In the genomic region with DNA sequence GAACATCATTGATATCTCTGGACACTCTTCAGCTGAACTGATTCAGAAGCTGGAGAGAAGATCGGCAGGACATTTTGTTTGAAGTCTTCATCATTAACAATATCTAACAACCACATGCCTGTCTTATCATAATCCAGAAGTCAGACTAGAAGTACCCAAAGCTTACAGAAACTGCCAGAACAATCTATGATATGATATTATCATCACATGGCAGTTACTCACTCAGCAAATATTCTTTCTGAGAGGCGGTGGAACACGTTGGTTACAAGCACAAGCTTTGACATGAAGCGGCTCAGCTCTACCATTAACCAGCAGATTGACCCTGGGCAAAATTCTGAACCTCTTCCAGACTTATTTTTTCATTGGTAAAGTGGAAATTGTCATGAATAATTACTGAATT, we compare ENCODE assay signal across 18 cellular contexts.
"Had no signal": no experiment of that assay in that cellular context is flagged by ENCODE, and none has a peak within 500 bp of the region (broad histone marks: within the 10 kb centered on the region; RNA-seq: fewer than 3 reads in every experiment).

No MANE protein-coding gene starts in this region.

- H3K27me3 ChIP-seq: cardiac muscle cell, colonic mucosa, tibial artery, vagina had no signal

- H3K4me3 Mint-ChIP-seq: activated CD4-positive, alpha-beta memory T cell treated with anti-CD3 and anti-CD28 coated beads for 36 hours; activated naive CD8-positive, alpha-beta T cell; naive thymus-derived CD4-positive, alpha-beta T cell; stimulated activated effector memory CD8-positive, alpha-beta T cell treated with anti-CD3 and anti-CD28 coated beads, Interleukin-12 subunit alpha, Interleukin-12 subunit beta, amount 100 ng/mL, for 72 hours had no signal

- H3K9me3 ChIP-seq: colonic mucosa, tibial artery, vagina had no signal

- H3K9me3 Mint-ChIP-seq: activated CD4-positive, alpha-beta memory T cell treated with anti-CD3 and anti-CD28 coated beads for 36 hours; stimulated activated effector memory CD8-positive, alpha-beta T cell treated with anti-CD3 and anti-CD28 coated beads, Interleukin-12 subunit alpha, Interleukin-12 subunit beta, amount 100 ng/mL, for 72 hours had no signal

- H3K27ac Mint-ChIP-seq: activated CD4-positive, alpha-beta memory T cell treated with anti-CD3 and anti-CD28 coated beads for 36 hours; activated naive CD8-positive, alpha-beta T cell; naive thymus-derived CD4-positive, alpha-beta T cell; stimulated activated effector memory CD8-positive, alpha-beta T cell treated with anti-CD3 and anti-CD28 coated beads, Interleukin-12 subunit alpha, Interleukin-12 subunit beta, amount 100 ng/mL, for 72 hours had no signal

- H3K36me3 Mint-ChIP-seq: activated CD4-positive, alpha-beta memory T cell treated with anti-CD3 and anti-CD28 coated beads for 36 hours; activated naive CD8-positive, alpha-beta T cell; naive thymus-derived CD4-positive, alpha-beta T cell; stimulated activated effector memory CD8-positive, alpha-beta T cell treated with anti-CD3 and anti-CD28 coated beads, Interleukin-12 subunit alpha, Interleukin-12 subunit beta, amount 100 ng/mL, for 72 hours had no signal

- H3K36me3 ChIP-seq: cardiac muscle cell, colonic mucosa, tibial artery, vagina had no signal

- DNase-seq: activated CD4-positive, alpha-beta memory T cell treated with anti-CD3 and anti-CD28 coated beads for 36 hours; activated CD4-positive, alpha-beta T cell treated with anti-CD3 and anti-CD28 coated beads for 1 hour; activated gamma-delta T cell; activated T-cell treated with anti-CD3 and anti-CD28 coated beads, Interleukin-2, amount 50 U/mL, for 48 hours; anterior cingulate cortex; colonic mucosa; hypothalamus; left colon; naive thymus-derived CD4-positive, alpha-beta T cell; posterior cingulate gyrus; right cardiac atrium; small intestine; tibial artery had no signal

- H3K4me3 ChIP-seq: cardiac muscle cell, colonic mucosa, lung, tibial artery, vagina had no signal

- H3K4me1 ChIP-seq: colonic mucosa, tibial artery had no signal

- H3K27ac ChIP-seq: cardiac muscle cell, colonic mucosa, tibial artery, vagina had no signal

- H3K4me1 Mint-ChIP-seq: naive thymus-derived CD4-positive, alpha-beta T cell; stimulated activated effector memory CD8-positive, alpha-beta T cell treated with anti-CD3 and anti-CD28 coated beads, Interleukin-12 subunit alpha, Interleukin-12 subunit beta, amount 100 ng/mL, for 72 hours had no signal
